ENCODE assay signal across 6 cellular contexts in the genomic region with DNA sequence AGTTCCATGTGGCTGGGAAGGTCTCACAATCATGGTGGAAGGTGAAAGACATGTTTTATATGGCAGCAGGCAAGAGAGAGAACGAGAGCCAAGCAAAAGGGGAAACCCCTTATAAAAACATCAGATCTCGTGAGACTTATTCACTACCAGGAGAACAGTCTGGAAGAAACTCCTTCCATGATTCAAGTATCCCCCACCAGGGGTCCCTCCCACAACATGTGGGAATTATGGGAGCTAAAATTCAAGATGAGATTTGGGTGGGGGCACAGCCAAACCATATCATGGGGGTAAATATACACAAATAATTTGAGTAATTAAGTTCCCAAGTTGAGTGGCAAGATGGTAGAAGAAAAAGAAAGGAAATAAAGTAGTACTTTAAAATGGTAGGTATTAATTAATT.
A peak's percentile ranks its signal among the peaks of the same experiment; 100 is the strongest.
DNase-seq lines count a peak whose midpoint lies in the region; ATAC-seq, FAIRE-seq and TF ChIP-seq lines count a peak whose summit lies in the region.
"Not testable (repeated sequence)": the region's sequence is repeated elsewhere in the genome, so short reads cannot be mapped to it uniquely, and the experiment has no call there.

No MANE protein-coding gene starts in this region.

- not testable (repeated sequence) for H3K27me3 ChIP-seq in AG04450 (ENCODE audit: control insufficient read depth, insufficient read depth, low read length); HCT116 (ENCODE audit: insufficient read depth, low read length); K562 (ENCODE audit: control insufficient read depth in 2 of 2, insufficient read depth in 2 of 2, low read length in 2 of 2); endodermal cell (ENCODE audit: control insufficient read depth, insufficient read depth, low read length, poor library complexity, severe bottlenecking); neural progenitor cell

- H3K9ac ChIP-seq in HCT116 (ENCODE audit: low read length); K562 (ENCODE audit: insufficient read depth in 1 of 2, low read depth in 2 of 2, low read length in 2 of 2); endodermal cell (ENCODE audit: extremely low read depth, low read length, poor library complexity, severe bottlenecking); neural progenitor cell: not testable (repeated sequence)

- not testable (repeated sequence) for H3K9me2 ChIP-seq in HCT116 (ENCODE audit: insufficient read depth)

- not testable (repeated sequence) for FAIRE-seq in K562 (lab: Jason Lieb, UNC)

- H3K4me1 Mint-ChIP-seq in endodermal cell, neural progenitor cell: not testable (repeated sequence)

- TF ChIP-seq CTCF in AG04450 (IDR thresholded peaks at IDR 0.05; ENCODE audit: low read depth, low read length) (0 out of 2 replicates have a peak, but pooled peaks have one; percentile 6), K562 (IDR thresholded peaks at IDR 0.05 in 2 of 3, conservative IDR thresholded peaks at IDR 0.05 in 1 of 3; ENCODE audit: insufficient read depth in 2 of 3, low read depth in 1 of 3, low read length in 3 of 3) (peak in 1 of 3 experiments; percentile 18; a peak in 1 of 6 replicates), endodermal cell (conservative IDR thresholded peaks at IDR 0.05) (peak; percentile 53), neural progenitor cell (IDR thresholded peaks at IDR 0.05) (peak; percentile 5)
- TF ChIP-seq CTCF in HCT116 (IDR thresholded peaks at IDR 0.05 in 2 of 3, conservative IDR thresholded peaks at IDR 0.05 in 1 of 3; ENCODE audit: borderline replicate concordance in 1 of 3, insufficient read depth in 1 of 3, low read depth in 2 of 3, low read length in 2 of 3), result not testable (repeated sequence)

- H3K36me3 ChIP-seq in HCT116 (ENCODE audit: control insufficient read depth in 1 of 2, insufficient read depth in 2 of 2, low read length in 2 of 2); K562 (ENCODE audit: control insufficient read depth, insufficient read depth, low read length); endodermal cell (ENCODE audit: control insufficient read depth, insufficient read depth, low read length); neural progenitor cell: not testable (repeated sequence)

- TF ChIP-seq EP300 in K562 (IDR thresholded peaks at IDR 0.05; ENCODE audit: low read length), result not testable (repeated sequence)

- WGBS in K562 (ENCODE audit: insufficient coverage, low coverage, missing lambda C conversion rate), result 47% methylated on average over 2 of the region's 2 CpGs
- 100% methylated on average over 2 of the region's 2 CpGs; no CpG with 5 or more reads in 1 of the 2 experiments for WGBS in endodermal cell (ENCODE audit: insufficient coverage in 1 of 2, insufficient read length in 1 of 2), 2 experiments

- TF ChIP-seq RAD21 in HCT116 (IDR thresholded peaks at IDR 0.05; ENCODE audit: low read depth), result peak; percentile 9; the same call in 1 of the 2 replicates
- peak; percentile 8 to 54; a peak in 3 of 4 replicates for TF ChIP-seq RAD21 in K562 (CRISPR knock-in tag; conservative IDR thresholded peaks at IDR 0.05 in 1 of 2, IDR thresholded peaks at IDR 0.05 in 1 of 2)

- RAD21 ChIA-PET in HCT116 (lab: Charles Lee; ENCODE audit: low non-redundant PET in 1 of 2, low total read pairs in 2 of 2, uncharacterized antibody in 2 of 2, unreplicated experiment in 2 of 2), result not testable (repeated sequence)

- ATAC-seq in HCT116, K562: not testable (repeated sequence)

- H3K27ac Mint-ChIP-seq in endodermal cell, neural progenitor cell: not testable (repeated sequence)

- H4K20me1 ChIP-seq in HCT116 (ENCODE audit: insufficient read depth); K562 (replicated peaks; ENCODE audit: control insufficient read depth, insufficient read depth, low read length); neural progenitor cell (ENCODE audit: low read depth): not testable (repeated sequence)

- TF ChIP-seq POLR2A in HCT116 (IDR thresholded peaks at IDR 0.05; ENCODE audit: borderline replicate concordance, extremely low read depth, insufficient read depth, insufficient read length); K562 (conservative IDR thresholded peaks at IDR 0.05): not testable (repeated sequence)

- not testable (repeated sequence) for H3K27me3 Mint-ChIP-seq in endodermal cell (ENCODE audit: insufficient read depth); neural progenitor cell (ENCODE audit: insufficient read depth, low read depth)

- H3K4me1 ChIP-seq in HCT116 (ENCODE audit: control insufficient read depth in 1 of 2, insufficient read depth in 2 of 2, low read length in 2 of 2); K562 (replicated peaks in 1 of 2; ENCODE audit: control insufficient read depth in 2 of 2, insufficient read depth in 2 of 2, low read length in 2 of 2); endodermal cell (ENCODE audit: control insufficient read depth, insufficient read depth, low read length); neural progenitor cell: not testable (repeated sequence)

- H3K9me3 Mint-ChIP-seq in endodermal cell, neural progenitor cell: not testable (repeated sequence)

- intact Hi-C loops in HCT116 (cut with micrococcal nuclease); K562 (cut with micrococcal nuclease): not testable (repeated sequence)

- not testable (repeated sequence) for H3K4me2 ChIP-seq in HCT116 (ENCODE audit: low read length); K562 (ENCODE audit: insufficient read depth, low read length); neural progenitor cell

- not testable (repeated sequence) for H3F3A ChIP-seq in neural progenitor cell (ENCODE audit: low read depth)

- BruUV-seq in HCT116 (replicated peaks; lab: Mats Ljungman, UMichigan); K562 (replicated peaks; lab: Mats Ljungman, UMichigan): not testable (repeated sequence)

- not testable (repeated sequence) for DNase-seq in AG04450 (ENCODE audit: low read depth, low spot score); HCT116 (ENCODE audit: low read depth, low spot score); K562 (ENCODE audit: extremely low read depth in 1 of 4, low spot score in 3 of 4); endodermal cell; neural progenitor cell (ENCODE audit: low spot score)
- peak; percentile 8 for DNase-seq in SK-MEL-5 (ENCODE audit: low read depth, low spot score)

- CTCF ChIA-PET in AG04450 (lab: Charles Lee), result interaction anchor here (1.0 kb wide), 1 partner anchor 15 kb away, joined by 3 read pairs; no protein-coding TSS in a partner anchor
- CTCF ChIA-PET in HCT116 (lab: Charles Lee); K562 (lab: Yijun Ruan, JAX; ENCODE audit: low intra/inter-chr PET ratio): not testable (repeated sequence)

- POLR2A ChIA-PET in AG04450 (lab: Yijun Ruan, JAX); HCT116 (lab: Charles Lee); K562 (lab: Yijun Ruan, JAX): not testable (repeated sequence)

- H3K4me3 Mint-ChIP-seq in endodermal cell, neural progenitor cell: not testable (repeated sequence)

- in situ Hi-C loops in SK-MEL-5 (cut with HindIII; ENCODE audit: low pct_unique_long_range_greater_than_20kb, low sequenced_read_pairs); K562 (cut with MboI): not testable (repeated sequence)

- not testable (repeated sequence) for H3K4me3 ChIP-seq in AG04450 (ENCODE audit: low read depth, low read length); HCT116 (replicated peaks in 1 of 2; ENCODE audit: low read depth in 1 of 2, low read length in 2 of 2); K562; endodermal cell (ENCODE audit: low read length); neural progenitor cell

- H3K27ac ChIP-seq in AG04450 (ENCODE audit: low read depth, low read length); HCT116 (ENCODE audit: low read depth, low read length); K562 (ENCODE audit: extremely low read depth, low read depth, low read length); endodermal cell (ENCODE audit: low read depth, low read length); neural progenitor cell: not testable (repeated sequence)

- H3K36me3 Mint-ChIP-seq in endodermal cell (ENCODE audit: low read depth); neural progenitor cell: not testable (repeated sequence)

- not testable (repeated sequence) for H3K9me3 ChIP-seq in AG04450 (ENCODE audit: control insufficient read depth, insufficient read depth, low read length); HCT116 (ENCODE audit: control insufficient read depth in 1 of 2, insufficient read depth in 1 of 2, low read depth in 1 of 2, low read length in 2 of 2); K562 (replicated peaks; ENCODE audit: control insufficient read depth, insufficient read depth, low read depth, low read length); endodermal cell (ENCODE audit: control insufficient read depth, low read length); neural progenitor cell (ENCODE audit: low read depth)

- not testable (repeated sequence) for H3K79me2 ChIP-seq in HCT116 (ENCODE audit: insufficient read depth, low read length); K562 (ENCODE audit: control insufficient read depth, insufficient read depth, low read length); neural progenitor cell (ENCODE audit: low read depth)

- H2AFZ ChIP-seq in HCT116 (ENCODE audit: low read depth, low read length, poor library complexity, severe bottlenecking); K562 (ENCODE audit: low read depth, low read length); neural progenitor cell (replicated peaks): not testable (repeated sequence)

- not testable (repeated sequence) for H3K9me1 ChIP-seq in K562 (ENCODE audit: control insufficient read depth, insufficient read depth, low read length)

TF ChIP-seq in K562, 482 proteins besides CTCF, POLR2A, EP300 and RAD21:
- TF ChIP-seq CC2D1A (IDR thresholded peaks at IDR 0.05), result 0 out of 2 replicates have a peak, but pooled peaks have one; percentile 34
TF ChIP-seq in K562: peak in this region for 1; not testable (repeated sequence) for 481.
